Comparison of ENCODE assay signal across 11 cellular contexts in genomic region chr6:160431231-160431630, GRCh38.
DNase-seq lines count a peak whose midpoint lies in the region; ATAC-seq and TF ChIP-seq lines count a peak whose summit lies in the region.
"Had no signal": no experiment of that assay in that cellular context is flagged by ENCODE, and none has a peak within 500 bp of the region (broad histone marks: within the 10 kb centered on the region; RNA-seq: fewer than 3 reads in every experiment).

No MANE protein-coding gene starts in this region.

- no peaks in the 10 kb centered on the region for H3K36me3 ChIP-seq in heart right ventricle
- no peaks in the 10 kb centered on the region for H3K36me3 ChIP-seq in rectal smooth muscle tissue (ENCODE audit: control insufficient read depth, insufficient read depth, low read length)

- H3K4me3 ChIP-seq in heart right ventricle (no peak overlapping the region), rectal smooth muscle tissue (ENCODE audit: low read length) (no peak overlapping the region)

- peaks cover 12% of the 10 kb centered on the region for H3K4me1 Mint-ChIP-seq in activated naive CD4-positive, alpha-beta T cell treated with anti-CD3 and anti-CD28 coated beads for 36 hours (ENCODE audit: low read depth)

- ATAC-seq in heart right ventricle (peak; percentile 61 to 89 (median 80)), HG02840 (IDR thresholded peaks at IDR 0.05; ENCODE audit: low FRiP score, unreplicated experiment) (no peak)

- peaks cover 40% of the 10 kb centered on the region for H3K27me3 Mint-ChIP-seq in activated naive CD4-positive, alpha-beta T cell treated with anti-CD3 and anti-CD28 coated beads for 36 hours (ENCODE audit: low read depth)

- CTCF ChIA-PET in HEK293T (lab: Yijun Ruan, JAX), result interaction anchor here (0.6 kb wide), 1 partner anchor 221 kb away, joined by 3 read pairs; no protein-coding TSS in a partner anchor
- CTCF ChIA-PET in activated naive CD4-positive, alpha-beta T cell treated with anti-CD3 and anti-CD28 coated beads for 36 hours (lab: Charles Lee), result interaction anchor here (0.7 kb wide), 2 partner anchors 64 to 134 kb away, joined by 5 to 8 read pairs; no protein-coding TSS in a partner anchor

- peaks cover 0 to 48% (median 33%) of the 10 kb centered on the region in 9 donors for H3K4me1 ChIP-seq in heart right ventricle
- peaks cover 31% of the 10 kb centered on the region for H3K4me1 ChIP-seq in rectal smooth muscle tissue (ENCODE audit: control insufficient read depth, insufficient read depth, low read length)

- peak; percentile 49 for DNase-seq in AG20443 (ENCODE audit: low spot score)
- peak; percentile 61 for DNase-seq in astrocyte of the hippocampus (ENCODE audit: low read depth, low spot score)
- peak; percentile 53 to 60 for DNase-seq in heart right ventricle
- no peak for DNase-seq in HEK293T (ENCODE audit: extremely low spot score)
- no peak for DNase-seq in dermis blood vessel endothelial cell
- DNase-seq in activated naive CD4-positive, alpha-beta T cell treated with anti-CD3 and anti-CD28 coated beads for 36 hours, result no peak
- DNase-seq: activated T-cell treated with anti-CD3 and anti-CD28 coated beads for 4 hours, cerebellar nuclear complex, NCI-H187 treated with DMSO at 0.1 percent for 48 hours had no signal

- TF ChIP-seq CTCF in heart right ventricle (IDR thresholded peaks at IDR 0.05), result no peak

- no peak overlapping the region for H3K4me3 Mint-ChIP-seq in activated naive CD4-positive, alpha-beta T cell treated with anti-CD3 and anti-CD28 coated beads for 36 hours

- H3K9me3 ChIP-seq in heart right ventricle, result no peaks in the 10 kb centered on the region

- 22 to 55% methylated on average over 8 of the region's 8 CpGs for WGBS in heart right ventricle, 2 donors

- H3K27ac Mint-ChIP-seq in activated naive CD4-positive, alpha-beta T cell treated with anti-CD3 and anti-CD28 coated beads for 36 hours, result no peak overlapping the region

- H3K9me3 Mint-ChIP-seq in activated naive CD4-positive, alpha-beta T cell treated with anti-CD3 and anti-CD28 coated beads for 36 hours, result no peaks in the 10 kb centered on the region

- H3K27ac ChIP-seq in heart right ventricle, result peak overlapping the region in 8 of 10 donors; percentile 15 to 75 (median 64)
- peak overlapping the region; percentile 87 for H3K27ac ChIP-seq in rectal smooth muscle tissue (ENCODE audit: low read depth, low read length)

- no peaks in the 10 kb centered on the region for H3K36me3 Mint-ChIP-seq in activated naive CD4-positive, alpha-beta T cell treated with anti-CD3 and anti-CD28 coated beads for 36 hours (ENCODE audit: low read depth)

- intact Hi-C loops in heart right ventricle (cut with DNase I), result loop anchor here in 1 of 10 donors (10.0 kb wide), 1 partner anchor 206 kb away; no protein-coding TSS in a partner anchor
- intact Hi-C loops in activated naive CD4-positive, alpha-beta T cell treated with anti-CD3 and anti-CD28 coated beads for 36 hours (cut with micrococcal nuclease), result no loop called here

- POLR2A ChIA-PET in HEK293T (lab: Yijun Ruan, JAX), result no interaction called here

- no peak overlapping the region for H3K9ac ChIP-seq in rectal smooth muscle tissue (ENCODE audit: low read length)

- H3K27me3 ChIP-seq in heart right ventricle (peaks cover 0 to 12% (median 0%) of the 10 kb centered on the region in 7 donors), rectal smooth muscle tissue (ENCODE audit: control insufficient read depth, insufficient read depth, low read length) (no peaks in the 10 kb centered on the region)

TF ChIP-seq in HEK293T, 16 proteins besides CTCF, POLR2A, EP300 and RAD21:
- no peak for TF ChIP-seq ARNT (IDR thresholded peaks at IDR 0.05)
- no peak for TF ChIP-seq NFRKB (IDR thresholded peaks at IDR 0.05)
- no peak for TF ChIP-seq HDGF (IDR thresholded peaks at IDR 0.05; ENCODE audit: borderline replicate concordance)
- TF ChIP-seq PKNOX1 (IDR thresholded peaks at IDR 0.05), result no peak
- TF ChIP-seq L3MBTL2 (conservative IDR thresholded peaks at IDR 0.05), result no peak
- TF ChIP-seq LEF1 (IDR thresholded peaks at IDR 0.05; ENCODE audit: borderline replicate concordance), result no peak
- no peak for TF ChIP-seq ZNF384 (IDR thresholded peaks at IDR 0.05)
- no peak for TF ChIP-seq SP1 (IDR thresholded peaks at IDR 0.05)
- TF ChIP-seq TARDBP (IDR thresholded peaks at IDR 0.05), result no peak
- TF ChIP-seq SUZ12 (IDR thresholded peaks at IDR 0.05), result no peak
- no peak for TF ChIP-seq FOXM1 (IDR thresholded peaks at IDR 0.05; ENCODE audit: borderline replicate concordance)
- no peak for TF ChIP-seq CTBP1 (IDR thresholded peaks at IDR 0.05; ENCODE audit: borderline replicate concordance)
- no peak for TF ChIP-seq FOXA1 (IDR thresholded peaks at IDR 0.05)
- no peak for TF ChIP-seq BHLHE40 (IDR thresholded peaks at IDR 0.05; ENCODE audit: borderline replicate concordance)
- no peak for TF ChIP-seq ELF4 (IDR thresholded peaks at IDR 0.05)
- no peak for TF ChIP-seq FOXK2 (IDR thresholded peaks at IDR 0.05)

Comparison
In these comparisons a context has a peak if more than half of its experiments do, and no peak if none do; other contexts are left out.
1. DNase-seq: peak in AG20443 (single experiment), astrocyte of the hippocampus (single experiment) and heart right ventricle (2 of 2); none in HEK293T (single experiment), dermis blood vessel endothelial cell (single experiment) and activated naive CD4-positive, alpha-beta T cell treated with anti-CD3 and anti-CD28 coated beads for 36 hours (single experiment).